ENCODE assay signal across 29 cellular contexts in genomic region chr3:72373139-72373538, GRCh38.
"Had no signal": no experiment of that assay in that cellular context is flagged by ENCODE, and none has a peak within 500 bp of the region (broad histone marks: within the 10 kb centered on the region; RNA-seq: fewer than 3 reads in every experiment).

No MANE protein-coding gene starts in this region.

- H3K4me3 Mint-ChIP-seq: activated B cell treated with CpG ODN at 0.5 μM for 24 hours; activated CD4-positive, alpha-beta memory T cell treated with anti-CD3 and anti-CD28 coated beads for 36 hours; activated naive CD4-positive, alpha-beta T cell treated with anti-CD3 and anti-CD28 coated beads, Interleukin-2, amount 10 ng/mL, durations not matched to agents 7 days and 5 days; activated naive CD8-positive, alpha-beta T cell treated with anti-CD3 and anti-CD28 coated beads, Interleukin-2, amount 50 U/mL, for 24 hours; activated T-helper 1 cell treated with anti-CD3 and anti-CD28 coated beads, Interleukin-12 subunit alpha, Interleukin-12 subunit beta, Interleukin-2, Interleukin-4 antibody, amounts not matched to agents 30 ng/mL and 10 ng/mL and 1 ng/mL, durations not matched to agents 14 hours and 24 hours and 36 hours; T-helper 17 cell; T-helper 2 cell treated with Interferon-gamma antibody and Interleukin-4, amounts not matched to agents 5 μg/mL and 100 μg/mL, for 36 hours had no signal

- ATAC-seq: activated CD4-positive, CD25-positive, alpha-beta regulatory T cell treated with anti-CD3 and anti-CD28 coated beads, Interleukin-2, amount 50 U/mL, for 24 hours; activated naive CD4-positive, alpha-beta T cell treated with anti-CD3 and anti-CD28 coated beads, Interleukin-2, amount 50 U/mL, for 72 hours; activated naive CD8-positive, alpha-beta T cell treated with anti-CD3 and anti-CD28 coated beads, Interleukin-2, amount 50 U/mL, for 24 hours; body of pancreas; T-helper 17 cell had no signal

- H3K4me3 ChIP-seq: adrenal gland, body of pancreas had no signal

- H3K27me3 Mint-ChIP-seq: activated B cell treated with CpG ODN at 0.5 μM for 24 hours; activated CD4-positive, alpha-beta memory T cell treated with anti-CD3 and anti-CD28 coated beads for 36 hours; activated naive CD4-positive, alpha-beta T cell treated with anti-CD3 and anti-CD28 coated beads, Interleukin-2, amount 10 ng/mL, durations not matched to agents 7 days and 5 days; activated naive CD8-positive, alpha-beta T cell treated with anti-CD3 and anti-CD28 coated beads, Interleukin-2, amount 50 U/mL, for 24 hours; T-helper 17 cell had no signal

- H3K27me3 ChIP-seq: adrenal gland, body of pancreas had no signal

- H3K27ac ChIP-seq: adrenal gland, body of pancreas, epithelial cell of prostate, WERI-Rb-1 had no signal

- DNase-seq: activated B cell treated with CpG ODN at 0.5 μM for 24 hours; activated CD4-positive, alpha-beta memory T cell treated with anti-CD3 and anti-CD28 coated beads for 36 hours; activated CD4-positive, alpha-beta T cell treated with anti-CD3 and anti-CD28 coated beads for 48 hours; activated CD4-positive, alpha-beta T cell treated with anti-CD3 and anti-CD28 coated beads, Interleukin-2, amount 50 U/mL, for 1 hour; activated CD8-positive, alpha-beta memory T cell treated with anti-CD3 and anti-CD28 coated beads, Interleukin-2, amount 50 U/mL, for 48 hours; activated gamma-delta T cell; activated naive CD4-positive, alpha-beta T cell; activated naive CD4-positive, alpha-beta T cell treated with anti-CD3 and anti-CD28 coated beads, Interleukin-2, amount 10 ng/mL, durations not matched to agents 7 days and 5 days; activated naive CD8-positive, alpha-beta T cell treated with anti-CD3 and anti-CD28 coated beads, Interleukin-2, amount 50 U/mL, for 24 hours; activated T-cell treated with anti-CD3 and anti-CD28 coated beads, Interleukin-2, amount 50 U/mL, for 48 hours; adrenal gland; amygdala; aorta; body of pancreas; caudate nucleus; cortex of kidney; dermis blood vessel endothelial cell; effector CD8-positive, alpha-beta T cell; foreskin fibroblast; head of caudate nucleus; T-helper 1 cell; T-helper 17 cell; T1000; WERI-Rb-1 had no signal

- H3K9me3 Mint-ChIP-seq: activated B cell treated with CpG ODN at 0.5 μM for 24 hours; activated CD4-positive, alpha-beta memory T cell treated with anti-CD3 and anti-CD28 coated beads for 36 hours; activated naive CD4-positive, alpha-beta T cell treated with anti-CD3 and anti-CD28 coated beads, Interleukin-2, amount 10 ng/mL, durations not matched to agents 7 days and 5 days; activated naive CD4-positive, alpha-beta T cell treated with anti-CD3 and anti-CD28 coated beads, Interleukin-2, amount 50 U/mL, for 72 hours; activated naive CD8-positive, alpha-beta T cell treated with anti-CD3 and anti-CD28 coated beads, Interleukin-2, amount 50 U/mL, for 24 hours; activated T-helper 1 cell treated with anti-CD3 and anti-CD28 coated beads, Interleukin-12 subunit alpha, Interleukin-12 subunit beta, Interleukin-2, Interleukin-4 antibody, amounts not matched to agents 30 ng/mL and 10 ng/mL and 1 ng/mL, durations not matched to agents 14 hours and 24 hours and 36 hours; T-helper 2 cell treated with Interferon-gamma antibody and Interleukin-4, amounts not matched to agents 5 μg/mL and 100 μg/mL, for 36 hours had no signal

- H3K27ac Mint-ChIP-seq: activated B cell treated with CpG ODN at 0.5 μM for 24 hours; activated CD4-positive, alpha-beta memory T cell treated with anti-CD3 and anti-CD28 coated beads for 36 hours; activated naive CD4-positive, alpha-beta T cell treated with anti-CD3 and anti-CD28 coated beads, Interleukin-2, amount 10 ng/mL, durations not matched to agents 7 days and 5 days; activated naive CD8-positive, alpha-beta T cell treated with anti-CD3 and anti-CD28 coated beads, Interleukin-2, amount 50 U/mL, for 24 hours; activated T-helper 1 cell treated with anti-CD3 and anti-CD28 coated beads, Interleukin-12 subunit alpha, Interleukin-12 subunit beta, Interleukin-2, Interleukin-4 antibody, amounts not matched to agents 30 ng/mL and 10 ng/mL and 1 ng/mL, durations not matched to agents 14 hours and 24 hours and 36 hours; T-helper 17 cell; T-helper 2 cell treated with Interferon-gamma antibody and Interleukin-4, amounts not matched to agents 5 μg/mL and 100 μg/mL, for 36 hours had no signal
